In the genomic region with DNA sequence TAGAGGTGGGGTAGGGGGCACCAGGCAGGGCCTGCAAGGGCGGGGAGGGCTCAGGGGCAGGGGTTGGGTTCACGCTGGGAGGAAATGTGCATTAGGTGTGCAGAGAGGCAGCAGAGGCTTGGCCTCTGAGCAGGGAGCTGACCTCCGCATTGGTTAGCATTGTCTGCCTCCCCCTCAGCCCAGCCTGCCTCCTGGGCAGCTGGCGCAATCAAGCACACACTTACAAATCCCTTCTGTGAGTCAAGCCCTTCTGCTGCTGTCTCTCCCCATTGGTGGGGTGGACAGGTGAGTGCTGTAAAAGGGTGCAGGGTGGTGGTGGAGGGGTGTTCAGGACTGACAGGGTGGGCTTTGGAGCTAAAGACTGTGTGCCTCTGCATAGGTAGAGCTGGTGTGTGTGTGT, we compare ENCODE assay signal across 12 cellular contexts. TPM values are rescaled to one million over a fixed set of nuclear protein-coding genes. Genes with fewer than 3 reads are reported as not detected.
A peak's percentile ranks its signal among the peaks of the same experiment; 100 is the strongest.
DNase-seq lines count a peak whose midpoint lies in the region; ATAC-seq and TF ChIP-seq lines count a peak whose summit lies in the region.
"Had no signal": no experiment of that assay in that cellular context is flagged by ENCODE, and none has a peak within 500 bp of the region (broad histone marks: within the 10 kb centered on the region; RNA-seq: fewer than 3 reads in every experiment).

No MANE protein-coding gene starts in this region.

- H3K36me3 ChIP-seq in ascending aorta (peaks cover 0 to 5% of the 10 kb centered on the region in 2 donors), colonic mucosa (no peaks in the 10 kb centered on the region)

- CTCF ChIA-PET in AG04450 (lab: Charles Lee) = interaction anchor here (0.5 to 2.7 kb wide), 10 partner anchors 8 to 522 kb away, joined by 3 to 11 read pairs (median 5); a partner anchor contains a TSS

- ATAC-seq in HG03095 (IDR thresholded peaks at IDR 0.05; ENCODE audit: unreplicated experiment) (no peak), HG02759 (IDR thresholded peaks at IDR 0.05; ENCODE audit: unreplicated experiment) (no peak)

- H3K27ac ChIP-seq in AG04450 (ENCODE audit: low read depth, low read length) (peak overlapping the region; percentile 47), ascending aorta (peak overlapping the region; percentile 77 to 84), colonic mucosa (no peak overlapping the region)

- no peak overlapping the region for H3K9ac ChIP-seq in colonic mucosa (ENCODE audit: low read depth in 2 of 2, low read length in 2 of 2)

- POLR2A ChIA-PET in AG04450 (lab: Yijun Ruan, JAX) = interaction anchor here (0.6 to 2.5 kb wide), 3 partner anchors 8 to 13 kb away, joined by 3 to 17 read pairs (median 5); a partner anchor contains a TSS

- DNase-seq in AG04450 (ENCODE audit: low read depth, low spot score) (no peak), LHCN-M2 (ENCODE audit: low read depth) (peak; percentile 54), ascending aorta (ENCODE audit: low spot score in 2 of 2) (no peak), left kidney (ENCODE audit: low read depth, low spot score) (peak; percentile 61), RPMI8226 (no peak), colonic mucosa (no peak)
- DNase-seq: activated CD8-positive, alpha-beta memory T cell treated with anti-CD3 and anti-CD28 coated beads, Interleukin-2, amount 50 U/mL, for 4 hours; DND-41; NCI-H1105; SIG-M5 had no signal

- no peak overlapping the region for H3K4me3 ChIP-seq in AG04450 (ENCODE audit: low read depth, low read length)
- H3K4me3 ChIP-seq in ascending aorta = no peak overlapping the region
- no peak overlapping the region for H3K4me3 ChIP-seq in colonic mucosa

- no peaks in the 10 kb centered on the region for H3K27me3 ChIP-seq in AG04450 (ENCODE audit: control insufficient read depth, insufficient read depth, low read length)
- no peaks in the 10 kb centered on the region for H3K27me3 ChIP-seq in ascending aorta
- no peaks in the 10 kb centered on the region for H3K27me3 ChIP-seq in colonic mucosa

- TF ChIP-seq CTCF in AG04450 (IDR thresholded peaks at IDR 0.05; ENCODE audit: low read depth, low read length) = no peak
- TF ChIP-seq CTCF in ascending aorta (IDR thresholded peaks at IDR 0.05) = no peak
- TF ChIP-seq CTCF in colonic mucosa (IDR thresholded peaks at IDR 0.05) = no peak

- H3K9me3 ChIP-seq in AG04450 (ENCODE audit: control insufficient read depth, insufficient read depth, low read length) (no peaks in the 10 kb centered on the region), ascending aorta (no peaks in the 10 kb centered on the region), colonic mucosa (no peaks in the 10 kb centered on the region)

- intact Hi-C loops in ascending aorta (cut with DNase I) = no loop called here
- intact Hi-C loops in colonic mucosa (cut with DNase I) = no loop called here

- peaks cover 21 to 70% of the 10 kb centered on the region in 2 donors for H3K4me1 ChIP-seq in ascending aorta
- no peaks in the 10 kb centered on the region for H3K4me1 ChIP-seq in colonic mucosa

RNA-seq across cellular contexts. Expression of a gene that starts 9.3 kb away (rescaled TPM):
- polyA plus RNA-seq in AG04450 (2011; rRNA removed) = 114 and 206 TPM in 2 replicates
- 260 and 359 TPM in 2 replicates for polyA minus RNA-seq in AG04450 (2011; rRNA and poly(A)+ RNA removed)
- total RNA-seq in LHCN-M2 (2014; rRNA removed) = 503 and 596 TPM in 2 replicates
- 384 TPM for polyA plus RNA-seq in LHCN-M2 (2012)
- total RNA-seq in ascending aorta = 260 TPM
- 1 to 10 TPM; 2.3 to 6.9 TPM for total RNA-seq in colonic mucosa

RNA-seq across cellular contexts. Expression of a gene that starts 56.5 kb away (rescaled TPM):
- polyA plus RNA-seq in AG04450 (2011; rRNA removed) = 7.3 and 10.0 TPM in 2 replicates
- 5.0 and 6.3 TPM in 2 replicates for polyA minus RNA-seq in AG04450 (2011; rRNA and poly(A)+ RNA removed)
- total RNA-seq in LHCN-M2 (2014; rRNA removed) = 28.1 and 29.9 TPM in 2 replicates
- polyA plus RNA-seq in LHCN-M2 (2012) = 29.7 TPM
- total RNA-seq in ascending aorta = 15.3 TPM
- total RNA-seq in colonic mucosa = 10 to 100 TPM in 1 of 2 donors, 1 to 10 TPM in 1; 9.1 to 14.3 TPM

RNA-seq across cellular contexts. Expression of a gene that starts 59.0 kb away (rescaled TPM):
- polyA plus RNA-seq in AG04450 (2011; rRNA removed) = 7.6 and 12.5 TPM in 2 replicates
- polyA minus RNA-seq in AG04450 (2011; rRNA and poly(A)+ RNA removed) = 22.0 and 22.5 TPM in 2 replicates
- total RNA-seq in LHCN-M2 (2014; rRNA removed) (67.5 and 78.6 TPM in 2 replicates), ascending aorta (227 TPM), colonic mucosa (10 to 100 TPM; 27.0 to 31.3 TPM)
- polyA plus RNA-seq in LHCN-M2 (2012) = 66.2 TPM

Comparison
In these comparisons a context has a peak if more than half of its experiments do, and no peak if none do; other contexts are left out.
1. DNase-seq: peak in LHCN-M2 (single experiment) and left kidney (single experiment); none in AG04450 (single experiment), ascending aorta (0 of 2), RPMI8226 (single experiment) and colonic mucosa (single experiment).
2. RNA of a gene that starts 9.3 kb away (total RNA-seq): 503 to 596 TPM in LHCN-M2 and 260 TPM in ascending aorta (single experiment); 2.3 to 6.9 TPM in colonic mucosa; every median in the first group is over 10 times any median in the second.